In genomic region chr21:46636181-46636512, GRCh38 we compare ENCODE assay signal across 8 cellular contexts. TPM values are rescaled to one million over a fixed set of nuclear protein-coding genes. Genes with fewer than 3 reads are reported as not detected.
DNase-seq lines count a peak whose midpoint lies in the region; ATAC-seq and TF ChIP-seq lines count a peak whose summit lies in the region.

No MANE protein-coding gene starts in this region.

- H3K27ac Mint-ChIP-seq in activated CD4-positive, alpha-beta T cell treated with anti-CD3 and anti-CD28 coated beads for 36 hours: peak overlapping the region; percentile 90
- peak overlapping the region; percentile 94 for H3K27ac Mint-ChIP-seq in activated naive CD8-positive, alpha-beta T cell treated with anti-CD3 and anti-CD28 coated beads, Interleukin-2, amount 50 U/mL, for 24 hours

- DNase-seq in activated CD4-positive, alpha-beta T cell treated with anti-CD3 and anti-CD28 coated beads for 36 hours: no peak
- DNase-seq in activated CD4-positive, alpha-beta T cell treated with anti-CD3 and anti-CD28 coated beads for 1 hour: no peak
- no peak for DNase-seq in activated naive CD8-positive, alpha-beta T cell treated with anti-CD3 and anti-CD28 coated beads, Interleukin-2, amount 50 U/mL, for 24 hours
- DNase-seq in testis (no peak), iPS-NIHi11 (ENCODE audit: low spot score) (no peak), mucosa of gallbladder (ENCODE audit: low spot score) (no peak), KBM-7 (no peak)

- H3K4me3 ChIP-seq in testis: peak overlapping the region; percentile 81 to 89

- no peak for TF ChIP-seq CTCF in testis (IDR thresholded peaks at IDR 0.05)

- POLR2A ChIA-PET in activated CD4-positive, alpha-beta T cell treated with anti-CD3 and anti-CD28 coated beads for 36 hours (lab: Charles Lee): no interaction called here

- H3K36me3 ChIP-seq in testis (ENCODE audit: low read depth, missing control alignments): no peaks in the 10 kb centered on the region

- intact Hi-C loops in activated CD4-positive, alpha-beta T cell treated with anti-CD3 and anti-CD28 coated beads for 36 hours (cut with DNase I, micrococcal nuclease): no loop called here
- intact Hi-C loops in testis (cut with DNase I; ENCODE audit: low total_unique reads): no loop called here

- H3K27ac ChIP-seq in layer of hippocampus (ENCODE audit: low read depth, low read length) (peak overlapping the region; percentile 100), testis (peak overlapping the region; percentile 92 to 98)

- H3K4me3 Mint-ChIP-seq in activated CD4-positive, alpha-beta T cell treated with anti-CD3 and anti-CD28 coated beads for 36 hours: peak overlapping the region; percentile 95
- H3K4me3 Mint-ChIP-seq in activated naive CD8-positive, alpha-beta T cell treated with anti-CD3 and anti-CD28 coated beads, Interleukin-2, amount 50 U/mL, for 24 hours: peak overlapping the region; percentile 91

- CTCF ChIA-PET in activated CD4-positive, alpha-beta T cell treated with anti-CD3 and anti-CD28 coated beads for 36 hours (lab: Charles Lee): interaction anchor here (0.6 kb wide), 1 partner anchor 13 kb away, joined by 3 read pairs; no protein-coding TSS in a partner anchor

- no peaks in the 10 kb centered on the region for H3K9me3 ChIP-seq in testis

- H3K4me1 Mint-ChIP-seq in activated CD4-positive, alpha-beta T cell treated with anti-CD3 and anti-CD28 coated beads for 36 hours: peaks cover 74% of the 10 kb centered on the region
- peaks cover 73% of the 10 kb centered on the region for H3K4me1 Mint-ChIP-seq in activated naive CD8-positive, alpha-beta T cell treated with anti-CD3 and anti-CD28 coated beads, Interleukin-2, amount 50 U/mL, for 24 hours

- H3K27me3 Mint-ChIP-seq in activated CD4-positive, alpha-beta T cell treated with anti-CD3 and anti-CD28 coated beads for 36 hours: no peaks in the 10 kb centered on the region
- H3K27me3 Mint-ChIP-seq in activated naive CD8-positive, alpha-beta T cell treated with anti-CD3 and anti-CD28 coated beads, Interleukin-2, amount 50 U/mL, for 24 hours: peaks cover 1% of the 10 kb centered on the region

- H3K4me1 ChIP-seq in testis: peaks cover 14% of the 10 kb centered on the region

- no peak for TF ChIP-seq POLR2A in testis (IDR thresholded peaks at IDR 0.05)

- WGBS in testis, 2 donors: 0 to 1% methylated on average over 8 of the region's 8 CpGs

- no peaks in the 10 kb centered on the region for H3K9me3 Mint-ChIP-seq in activated CD4-positive, alpha-beta T cell treated with anti-CD3 and anti-CD28 coated beads for 36 hours (ENCODE audit: low read depth)
- no peaks in the 10 kb centered on the region for H3K9me3 Mint-ChIP-seq in activated naive CD8-positive, alpha-beta T cell treated with anti-CD3 and anti-CD28 coated beads, Interleukin-2, amount 50 U/mL, for 24 hours

- peaks cover 29% of the 10 kb centered on the region for H3K36me3 Mint-ChIP-seq in activated CD4-positive, alpha-beta T cell treated with anti-CD3 and anti-CD28 coated beads for 36 hours (ENCODE audit: low read depth)
- H3K36me3 Mint-ChIP-seq in activated naive CD8-positive, alpha-beta T cell treated with anti-CD3 and anti-CD28 coated beads, Interleukin-2, amount 50 U/mL, for 24 hours (ENCODE audit: low read depth): peaks cover 12% of the 10 kb centered on the region

- in situ Hi-C loops in KBM-7 (cut with MboI; ENCODE audit: low pct_unique_long_range_greater_than_20kb, low sequenced_read_pairs): no loop called here

- ATAC-seq in activated CD4-positive, alpha-beta T cell treated with anti-CD3 and anti-CD28 coated beads for 36 hours: no peak
- ATAC-seq in activated naive CD8-positive, alpha-beta T cell treated with anti-CD3 and anti-CD28 coated beads, Interleukin-2, amount 50 U/mL, for 24 hours: no peak

- H3K27me3 ChIP-seq in layer of hippocampus (ENCODE audit: control insufficient read depth, insufficient read depth, low read length) (no peaks in the 10 kb centered on the region), testis (no peaks in the 10 kb centered on the region)

RNA-seq across cellular contexts. Expression of gene PRMT2, which starts 0.7 kb away (rescaled TPM):
- total RNA-seq in activated CD4-positive, alpha-beta T cell treated with anti-CD3 and anti-CD28 coated beads for 36 hours: 10 to 100 TPM; 60.9 to 74.1 TPM
- total RNA-seq in testis: 10 to 100 TPM; 81.6 to 88.9 TPM
- 59.4 TPM for polyA plus RNA-seq in testis (ENCODE audit: insufficient read depth, low read depth, low replicate concordance)
- 104 TPM for total RNA-seq in mucosa of gallbladder

RNA-seq across cellular contexts. Expression of gene S100B, which starts 31.3 kb away (rescaled TPM):
- total RNA-seq in activated CD4-positive, alpha-beta T cell treated with anti-CD3 and anti-CD28 coated beads for 36 hours: not detected
- total RNA-seq in testis (1 to 10 TPM; 2.7 to 7.4 TPM), mucosa of gallbladder (7.5 TPM)
- 7.1 TPM for polyA plus RNA-seq in testis (ENCODE audit: insufficient read depth, low read depth, low replicate concordance)
